Comparison of ENCODE assay signal across 25 cellular contexts in genomic region chr10:98492763-98493162, GRCh38. TPM values are rescaled to one million over a fixed set of nuclear protein-coding genes. Genes with fewer than 3 reads are reported as not detected.
DNase-seq lines count a peak whose midpoint lies in the region; ATAC-seq, FAIRE-seq and TF ChIP-seq lines count a peak whose summit lies in the region.
"Had no signal": no experiment of that assay in that cellular context is flagged by ENCODE, and none has a peak within 500 bp of the region (broad histone marks: within the 10 kb centered on the region; RNA-seq: fewer than 3 reads in every experiment).

No MANE protein-coding gene starts in this region.

- H3K36me3 Mint-ChIP-seq in activated CD4-positive, alpha-beta T cell treated with anti-CD3 and anti-CD28 coated beads, Interleukin-2, amount 10 ng/mL, durations not matched to agents 24 days and 14 days (ENCODE audit: low read depth): no peaks in the 10 kb centered on the region
- H3K36me3 Mint-ChIP-seq: T-cell had no signal

- H3K9me3 ChIP-seq in GM12878 (replicated peaks; ENCODE audit: control insufficient read depth, insufficient read depth, low read length): no peaks in the 10 kb centered on the region; the same call in 2 of the 3 replicates
- H3K9me3 ChIP-seq: BE2C had no signal

- no TSS peak for BruUV-seq in GM12878 (replicated peaks; lab: Mats Ljungman, UMichigan)

- POLR2A ChIA-PET in GM12878 (lab: Charles Lee): no interaction called here

- DNase-seq in GM12878 (ENCODE audit: low read depth, low spot score): no peak
- no peak for DNase-seq in activated CD4-positive, alpha-beta T cell treated with anti-CD3 and anti-CD28 coated beads, Interleukin-2, amount 10 ng/mL, durations not matched to agents 24 days and 14 days
- DNase-seq in substantia nigra (lab: John Stamatoyannopoulos, UW): no peak
- no peak for DNase-seq in NCI-H69 (lab: John Stamatoyannopoulos, UW)
- DNase-seq: BE2C; DND-41; H7; MG63; NCI-H1417; NCI-H187; NCI-H226; NCI-H510A treated with DMSO at 0.1 percent for 48 hours; NCI-H774; NK-92 treated with Interleukin-12 subunit alpha and Interleukin-12 subunit beta, amount 100 ng/mL, for 24 hours; SHP77 treated with DMSO at 0.1 percent for 48 hours; T-cell had no signal

- no peak overlapping the region for H3K9ac ChIP-seq in GM12878 (ENCODE audit: control insufficient read depth, insufficient read depth, low read length)

- no peaks in the 10 kb centered on the region for H3K4me1 ChIP-seq in GM12878 (ENCODE audit: control insufficient read depth, insufficient read depth, low read length)
- H3K4me1 ChIP-seq: BE2C had no signal

- no peaks in the 10 kb centered on the region for H3K4me1 Mint-ChIP-seq in activated CD4-positive, alpha-beta T cell treated with anti-CD3 and anti-CD28 coated beads, Interleukin-2, amount 10 ng/mL, durations not matched to agents 24 days and 14 days
- H3K4me1 Mint-ChIP-seq: T-cell had no signal

- TF ChIP-seq RAD21 in GM12878 (IDR thresholded peaks at IDR 0.05; ENCODE audit: insufficient read depth, low read depth, low read length): no peak

- peaks cover 3% of the 10 kb centered on the region for H3K9me3 Mint-ChIP-seq in activated CD4-positive, alpha-beta T cell treated with anti-CD3 and anti-CD28 coated beads, Interleukin-2, amount 10 ng/mL, durations not matched to agents 24 days and 14 days

- no peak for TF ChIP-seq POLR2A in GM12878 (IDR thresholded peaks at IDR 0.05; ENCODE audit: low read depth, low read length)

- TF ChIP-seq CTCF in GM12878 (IDR thresholded peaks at IDR 0.05 in 2 of 3, conservative IDR thresholded peaks at IDR 0.05 in 1 of 3; ENCODE audit: control insufficient read depth in 2 of 3, extremely low read depth in 1 of 3, insufficient read depth in 1 of 3, low read depth in 3 of 3, low read length in 3 of 3): no peak

- RAD21 ChIA-PET in GM12878 (lab: Charles Lee; ENCODE audit: unreplicated experiment): no interaction called here

- in situ Hi-C loops in GM12878 (cut with MboI): no loop called here

- H3K27ac Mint-ChIP-seq in activated CD4-positive, alpha-beta T cell treated with anti-CD3 and anti-CD28 coated beads, Interleukin-2, amount 10 ng/mL, durations not matched to agents 24 days and 14 days: no peak overlapping the region
- H3K27ac Mint-ChIP-seq: T-cell; T-helper 2 cell treated with Interferon-gamma antibody and Interleukin-4, amounts not matched to agents 5 μg/mL and 100 μg/mL, for 36 hours had no signal

- no peak overlapping the region for H3K4me3 Mint-ChIP-seq in activated CD4-positive, alpha-beta T cell treated with anti-CD3 and anti-CD28 coated beads, Interleukin-2, amount 10 ng/mL, durations not matched to agents 24 days and 14 days
- H3K4me3 Mint-ChIP-seq: T-cell; T-helper 2 cell treated with Interferon-gamma antibody and Interleukin-4, amounts not matched to agents 5 μg/mL and 100 μg/mL, for 36 hours had no signal

- no peaks in the 10 kb centered on the region for H3K79me2 ChIP-seq in GM12878 (ENCODE audit: control insufficient read depth, insufficient read depth, low read length)

- no peak for TF ChIP-seq EP300 in GM12878 (IDR thresholded peaks at IDR 0.05; ENCODE audit: borderline replicate concordance in 1 of 2, control insufficient read depth in 1 of 2, low read depth in 2 of 2, low read length in 2 of 2)

- intact Hi-C loops in GM12878 (cut with micrococcal nuclease; ENCODE audit: unreplicated experiment): no loop called here
- intact Hi-C loops in activated CD4-positive, alpha-beta T cell treated with anti-CD3 and anti-CD28 coated beads, Interleukin-2, amount 10 ng/mL, durations not matched to agents 24 days and 14 days (cut with micrococcal nuclease): no loop called here

- H3K4me3 ChIP-seq in GM12878: no peak overlapping the region
- H3K4me3 ChIP-seq: K562, MG63 had no signal

- WGBS in GM12878 (ENCODE audit: insufficient coverage, insufficient replicate concordance, low lambda C conversion rate, missing lambda C conversion rate): 0% methylated on average over 1 of the region's 1 CpG

- no peak overlapping the region for H3K27ac ChIP-seq in GM12878 (ENCODE audit: control insufficient read depth, insufficient read depth)
- no peak overlapping the region for H3K27ac ChIP-seq in substantia nigra (ENCODE audit: low read depth, low read length, poor library complexity, severe bottlenecking)
- H3K27ac ChIP-seq: HL-60, RWPE1 had no signal

- no peaks in the 10 kb centered on the region for H3K36me3 ChIP-seq in GM12878 (ENCODE audit: control insufficient read depth in 2 of 2, insufficient read depth in 2 of 2, low read length in 1 of 2)
- H3K36me3 ChIP-seq: BE2C, MG63 had no signal

- no peak overlapping the region for H3K4me2 ChIP-seq in GM12878 (ENCODE audit: control insufficient read depth, insufficient read depth)

- no peak for FAIRE-seq in GM12878 (lab: Jason Lieb, UNC)
- FAIRE-seq: GM12892, HepG2, K562 had no signal

- CTCF ChIA-PET in GM12878 (lab: Yijun Ruan, JAX): no interaction called here

- no peaks in the 10 kb centered on the region for H4K20me1 ChIP-seq in GM12878 (ENCODE audit: control insufficient read depth, insufficient read depth)

- H3K27me3 Mint-ChIP-seq in activated CD4-positive, alpha-beta T cell treated with anti-CD3 and anti-CD28 coated beads, Interleukin-2, amount 10 ng/mL, durations not matched to agents 24 days and 14 days: peaks cover 5% of the 10 kb centered on the region

- ATAC-seq in GM18861 (IDR thresholded peaks at IDR 0.05; ENCODE audit: unreplicated experiment) (peak; percentile 81), GM19438 (IDR thresholded peaks at IDR 0.05; ENCODE audit: low read depth, unreplicated experiment) (peak; percentile 81), HG03066 (IDR thresholded peaks at IDR 0.05; ENCODE audit: low read depth, unreplicated experiment) (peak; percentile 86), GM12878 (peak; percentile 56)
- ATAC-seq: HepG2, K562, T-cell had no signal

- no peaks in the 10 kb centered on the region for H3K27me3 ChIP-seq in GM12878 (replicated peaks in 1 of 2; ENCODE audit: control insufficient read depth in 2 of 2, insufficient read depth in 2 of 2, low read length in 1 of 2)
- H3K27me3 ChIP-seq: BE2C, MG63 had no signal

- H2AFZ ChIP-seq in GM12878 (ENCODE audit: control insufficient read depth, low read depth, low read length): no peak overlapping the region

- SMC1A ChIA-PET in GM12878 (lab: Charles Lee; ENCODE audit: uncharacterized antibody, unreplicated experiment): no interaction called here

TF ChIP-seq in GM12878, 131 proteins besides CTCF, POLR2A, EP300 and RAD21 (continues in another document):
- no peak for TF ChIP-seq ZBTB4 (CRISPR knock-in tag; IDR thresholded peaks at IDR 0.05)
- no peak for TF ChIP-seq FOS (IDR thresholded peaks at IDR 0.05; ENCODE audit: borderline replicate concordance, extremely low read depth, insufficient read length)
- no peak for TF ChIP-seq ZZZ3 (IDR thresholded peaks at IDR 0.05; ENCODE audit: control insufficient read depth, insufficient read length, low read depth)
- TF ChIP-seq ZSCAN29 (IDR thresholded peaks at IDR 0.05): no peak
- no peak for TF ChIP-seq NR2C2 (IDR thresholded peaks at IDR 0.05; ENCODE audit: borderline replicate concordance, control insufficient read depth, insufficient read length, low read depth)
- no peak for TF ChIP-seq MAX (IDR thresholded peaks at IDR 0.05; ENCODE audit: low read depth, low read length)
- no peak for TF ChIP-seq SUZ12 (IDR thresholded peaks at IDR 0.05; ENCODE audit: unreplicated experiment)

RNA-seq across cellular contexts. Expression of gene HPS1, which starts 46.0 kb away (rescaled TPM):
- 119 and 128 TPM in 2 replicates for total RNA-seq in GM12878 (2013; cell fraction: nucleolus; rRNA removed)
- total RNA-seq in GM12878 (2014; rRNA removed): 44.5 and 50.8 TPM in 2 replicates
- total RNA-seq in GM12878 (2014; rRNA removed; fragmentation: Illumina TruSeq; extraction: Trizol): 26.0 and 27.1 TPM in 2 replicates
- total RNA-seq in GM12878 (2021): 63.9 and 71.5 TPM in 2 replicates
- polyA plus RNA-seq in GM12878 (2011; ENCODE audit: low read depth): 19.7 TPM
- polyA plus RNA-seq in GM12878 (2011; rRNA removed): 36.7 and 58.7 TPM in 2 replicates
- polyA plus RNA-seq in GM12878 (2011; cell fraction: cytosol; rRNA removed): 55.6 and 67.7 TPM in 2 replicates
- polyA plus RNA-seq in GM12878 (2011; cell fraction: nucleus; rRNA removed): 252 and 294 TPM in 2 replicates
- polyA plus RNA-seq in GM12878 (2012): 53.6 and 53.9 TPM in 2 replicates
- polyA plus RNA-seq in GM12878 (2014; fragmentation: Illumina TruSeq; extraction: Trizol): 36.5 and 45.8 TPM in 2 replicates
- polyA plus RNA-seq in GM12878 (2014; fragmentation: Nextera tagmentation; extraction: Ambion mirVana): 10 to 100 TPM; 27.9 to 35.8 TPM
- polyA plus RNA-seq in GM12878 (2014; rRNA removed): 59.3 and 65.2 TPM in 2 replicates
- 100 to 1,000 TPM; 123 to 138 TPM for polyA plus RNA-seq in GM12878 (2016; fragmentation: Nextera tagmentation; extraction: Ambion mirVana)
- 45.6 and 57.2 TPM in 2 replicates for polyA minus RNA-seq in GM12878 (2011; rRNA and poly(A)+ RNA removed)
- polyA minus RNA-seq in GM12878 (2011; cell fraction: cytosol; rRNA and poly(A)+ RNA removed): 21.9 and 23.4 TPM in 2 replicates
- 68.9 and 118 TPM in 2 replicates for polyA minus RNA-seq in GM12878 (2011; cell fraction: nucleus; rRNA and poly(A)+ RNA removed)
- 58.6 and 61.5 TPM in 2 replicates for total RNA-seq in activated CD4-positive, alpha-beta T cell treated with anti-CD3 and anti-CD28 coated beads, Interleukin-2, amount 10 ng/mL, durations not matched to agents 24 days and 14 days
